Comparison of ENCODE assay signal across 1 cellular context in genomic region chr7:21167942-21168341, GRCh38.
TF ChIP-seq lines count a peak whose summit lies in the region.

No MANE protein-coding gene starts in this region.

TF ChIP-seq in GM23338, 12 proteins besides CTCF, POLR2A, EP300 and RAD21:
- TF ChIP-seq ZNF462 (CRISPR knock-in tag; IDR thresholded peaks at IDR 0.05) = no peak
- TF ChIP-seq NANOG (IDR thresholded peaks at IDR 0.05; ENCODE audit: borderline replicate concordance) = no peak
- no peak for TF ChIP-seq ZNF331 (CRISPR knock-in tag; IDR thresholded peaks at IDR 0.05; ENCODE audit: low read depth)
